3 cellular contexts compared by ENCODE assay signal in genomic region chr19:49123285-49123684, GRCh38. TPM values are rescaled to one million over a fixed set of nuclear protein-coding genes. Genes with fewer than 3 reads are reported as not detected.
"Had no signal": no experiment of that assay in that cellular context is flagged by ENCODE, and none has a peak within 500 bp of the region (broad histone marks: within the 10 kb centered on the region; RNA-seq: fewer than 3 reads in every experiment).

No MANE protein-coding gene starts in this region.

RNA-seq across cellular contexts. Expression of gene C19orf73, which starts 4.3 kb away (rescaled TPM):
- total RNA-seq: IMR-90 had no signal

RNA-seq across cellular contexts. Expression of gene HRC, which starts 31.9 kb away (rescaled TPM):
- total RNA-seq: HFFc6, HT1080, IMR-90 had no signal
